ENCODE assay signal across 8 cellular contexts in genomic region chr3:196804775-196805174, GRCh38.
"Had no signal": no experiment of that assay in that cellular context is flagged by ENCODE, and none has a peak within 500 bp of the region (broad histone marks: within the 10 kb centered on the region; RNA-seq: fewer than 3 reads in every experiment).

No MANE protein-coding gene starts in this region.

- DNase-seq: H9, HCEC 1CT, KBM-7 had no signal

- H2AFZ ChIP-seq: GM23338 had no signal

- H3K4me2 ChIP-seq: GM23338, KMS-11 had no signal

- H3K9ac ChIP-seq: KMS-11 had no signal

- ATAC-seq: GM23338 had no signal

- H3K27ac ChIP-seq: KMS-11 had no signal

- H3K4me3 ChIP-seq: GM23338 had no signal

- FAIRE-seq: H1, H54, HTR-8/SVneo had no signal
